Comparison of ENCODE assay signal across 9 cellular contexts in genomic region chr5:122839731-122840130, GRCh38.
"Had no signal": no experiment of that assay in that cellular context is flagged by ENCODE, and none has a peak within 500 bp of the region (broad histone marks: within the 10 kb centered on the region; RNA-seq: fewer than 3 reads in every experiment).

No MANE protein-coding gene starts in this region.

- H3K27ac ChIP-seq: GM23248, HL-60 had no signal

- H3K9me3 ChIP-seq: HAP-1 had no signal

- H3K9ac ChIP-seq: GM23248 had no signal

- DNase-seq: GM23248, GOT3, H7, HFFc6 had no signal

- H3K4me3 ChIP-seq: GM23248, HAP-1, K562 had no signal

- H3K36me3 ChIP-seq: HAP-1 had no signal

- ATAC-seq: HCT116, HepG2, K562 had no signal

- H2AFZ ChIP-seq: GM23248 had no signal
